ENCODE assay signal across 8 cellular contexts in the genomic region with DNA sequence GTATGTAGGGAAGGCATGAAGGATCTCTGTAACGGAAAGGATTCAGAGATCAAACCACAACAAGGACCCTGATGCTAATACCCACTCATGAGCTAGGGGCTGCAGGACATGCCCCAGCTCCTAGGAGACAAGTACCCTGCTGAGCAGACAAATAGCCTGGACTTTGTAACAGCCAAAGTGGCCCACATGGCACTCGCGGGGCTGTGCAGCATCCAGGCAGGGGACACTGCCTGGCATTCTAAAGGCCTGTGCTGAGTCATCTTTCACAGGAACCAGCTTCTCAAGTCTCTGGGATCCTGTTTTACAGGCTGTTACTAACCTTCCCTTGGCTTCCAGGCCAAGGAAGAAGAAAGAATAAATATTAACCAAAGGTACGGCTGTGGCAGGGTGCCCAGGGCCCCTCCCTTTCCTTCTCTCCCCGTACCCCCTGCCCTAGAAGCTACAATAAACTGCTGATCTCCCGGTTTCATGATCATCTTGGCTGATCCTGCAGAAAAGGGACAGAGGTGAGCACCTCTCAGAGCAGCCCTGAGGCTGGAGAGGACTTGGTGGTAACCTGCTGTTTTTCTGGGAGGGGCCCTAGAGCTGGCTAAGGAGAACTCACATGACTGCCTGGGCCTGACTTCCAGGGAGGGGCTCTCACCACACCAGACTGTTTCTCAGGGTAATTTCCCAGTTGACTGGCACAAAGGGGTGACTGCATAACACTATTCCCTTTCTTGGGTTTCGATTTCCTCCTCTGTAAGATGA. TPM values are rescaled to one million over a fixed set of nuclear protein-coding genes. Genes with fewer than 3 reads are reported as not detected.
DNase-seq lines count a peak whose midpoint lies in the region; ATAC-seq and TF ChIP-seq lines count a peak whose summit lies in the region.

No MANE protein-coding gene starts in this region.

- H3K9me3 Mint-ChIP-seq in activated CD4-positive, alpha-beta T cell treated with anti-CD3 and anti-CD28 coated beads, Interleukin-2, amount 10 ng/mL, durations not matched to agents 7 days and 5 days = no peaks in the 10 kb centered on the region
- no peaks in the 10 kb centered on the region for H3K9me3 Mint-ChIP-seq in osteocyte (ENCODE audit: unreplicated experiment)

- H3K27ac ChIP-seq in RWPE2 (ENCODE audit: poor library complexity, severe bottlenecking) = peak overlapping the region; percentile 83

- no peaks in the 10 kb centered on the region for H3K27me3 Mint-ChIP-seq in activated CD4-positive, alpha-beta T cell treated with anti-CD3 and anti-CD28 coated beads, Interleukin-2, amount 10 ng/mL, durations not matched to agents 7 days and 5 days
- H3K27me3 Mint-ChIP-seq in osteocyte (ENCODE audit: unreplicated experiment) = peaks cover 7% of the 10 kb centered on the region

- H3K9me3 ChIP-seq in RWPE2 (ENCODE audit: severe bottlenecking) = no peaks in the 10 kb centered on the region

- no peak overlapping the region for H3K4me3 Mint-ChIP-seq in activated CD4-positive, alpha-beta T cell treated with anti-CD3 and anti-CD28 coated beads, Interleukin-2, amount 10 ng/mL, durations not matched to agents 7 days and 5 days
- H3K4me3 Mint-ChIP-seq in osteocyte (ENCODE audit: unreplicated experiment) = no peak overlapping the region

- CTCF ChIA-PET in activated CD4-positive, alpha-beta T cell treated with anti-CD3 and anti-CD28 coated beads, Interleukin-2, amount 10 ng/mL, durations not matched to agents 7 days and 5 days (lab: Charles Lee) = interaction anchor here (0.6 to 3.0 kb wide), 4 partner anchors 12 to 324 kb away, joined by 3 to 9 read pairs (median 3); a partner anchor contains a TSS

- peaks cover 39% of the 10 kb centered on the region for H3K4me1 ChIP-seq in RWPE2 (ENCODE audit: insufficient read depth, poor library complexity, severe bottlenecking)

- H3K4me3 ChIP-seq in RWPE2 (ENCODE audit: severe bottlenecking) = peak overlapping the region; percentile 2

- TF ChIP-seq CTCF in RWPE2 (IDR thresholded peaks at IDR 0.05; ENCODE audit: poor library complexity, severe bottlenecking) (no peak), osteocyte (IDR thresholded peaks at IDR 0.05) (no peak)

- H3K36me3 ChIP-seq in RWPE2 (ENCODE audit: low read depth) = no peaks in the 10 kb centered on the region

- peaks cover 24% of the 10 kb centered on the region for H3K4me1 Mint-ChIP-seq in activated CD4-positive, alpha-beta T cell treated with anti-CD3 and anti-CD28 coated beads, Interleukin-2, amount 10 ng/mL, durations not matched to agents 7 days and 5 days
- peaks cover 27% of the 10 kb centered on the region for H3K4me1 Mint-ChIP-seq in osteocyte (ENCODE audit: unreplicated experiment)

- no peaks in the 10 kb centered on the region for H3K36me3 Mint-ChIP-seq in activated CD4-positive, alpha-beta T cell treated with anti-CD3 and anti-CD28 coated beads, Interleukin-2, amount 10 ng/mL, durations not matched to agents 7 days and 5 days (ENCODE audit: low read depth)
- H3K36me3 Mint-ChIP-seq in osteocyte (ENCODE audit: unreplicated experiment) = no peaks in the 10 kb centered on the region

- DNase-seq in activated CD4-positive, alpha-beta T cell treated with anti-CD3 and anti-CD28 coated beads, Interleukin-2, amount 10 ng/mL, durations not matched to agents 7 days and 5 days = no peak
- DNase-seq in activated CD4-positive, alpha-beta T cell treated with anti-CD3 and anti-CD28 coated beads, Interleukin-2, amount 50 U/mL, for 48 hours = no peak
- DNase-seq in RWPE2 (ENCODE audit: low spot score) (peak; percentile 57), fibroblast of gingiva (ENCODE audit: low read depth) (peak; percentile 39), osteocyte (ENCODE audit: extremely low spot score, unreplicated experiment) (no peak), NCI-H82 treated with DMSO at 0.1 percent for 48 hours (lab: John Stamatoyannopoulos, UW; ENCODE audit: unreplicated experiment) (no peak), cortex of kidney (lab: John Stamatoyannopoulos, UW) (no peak), NCI-H128 (lab: John Stamatoyannopoulos, UW; ENCODE audit: unreplicated experiment) (no peak)

- no peaks in the 10 kb centered on the region for H3K27me3 ChIP-seq in RWPE2 (ENCODE audit: insufficient read depth, poor library complexity, severe bottlenecking)

- POLR2A ChIA-PET in activated CD4-positive, alpha-beta T cell treated with anti-CD3 and anti-CD28 coated beads, Interleukin-2, amount 10 ng/mL, durations not matched to agents 7 days and 5 days (lab: Charles Lee) = interaction anchor here (0.8 kb wide), 1 partner anchor 322 kb away, joined by 3 read pairs; no protein-coding TSS in a partner anchor

- ATAC-seq in RWPE2 (ENCODE audit: low read depth) = peak; percentile 80

- peak overlapping the region; percentile 51 for H3K27ac Mint-ChIP-seq in activated CD4-positive, alpha-beta T cell treated with anti-CD3 and anti-CD28 coated beads, Interleukin-2, amount 10 ng/mL, durations not matched to agents 7 days and 5 days
- H3K27ac Mint-ChIP-seq in osteocyte (ENCODE audit: unreplicated experiment) = peak overlapping the region; percentile 94

RNA-seq across cellular contexts. Expression of a gene that starts 4.2 kb away (rescaled TPM):
- not detected for total RNA-seq in activated CD4-positive, alpha-beta T cell treated with anti-CD3 and anti-CD28 coated beads, Interleukin-2, amount 10 ng/mL, durations not matched to agents 7 days and 5 days
- not detected in 2 replicates for total RNA-seq in osteocyte

RNA-seq across cellular contexts. Expression of a gene that starts 35.5 kb away (rescaled TPM):
- total RNA-seq in activated CD4-positive, alpha-beta T cell treated with anti-CD3 and anti-CD28 coated beads, Interleukin-2, amount 10 ng/mL, durations not matched to agents 7 days and 5 days = under 1 TPM in 1 of 2 experiments, not detected in 1; 0.10 TPM
- total RNA-seq in osteocyte = 2.4 and 2.5 TPM in 2 replicates

RNA-seq across cellular contexts. Expression of a gene that starts 48.4 kb away (rescaled TPM):
- 10 to 100 TPM; 66.1 to 80.2 TPM for total RNA-seq in activated CD4-positive, alpha-beta T cell treated with anti-CD3 and anti-CD28 coated beads, Interleukin-2, amount 10 ng/mL, durations not matched to agents 7 days and 5 days
- total RNA-seq in osteocyte = 64.0 and 68.2 TPM in 2 replicates

Comparison
In these comparisons a context has a peak if more than half of its experiments do, and no peak if none do; other contexts are left out.
1. DNase-seq: peak in RWPE2 (single experiment) and fibroblast of gingiva (single experiment); none in activated CD4-positive, alpha-beta T cell treated with anti-CD3 and anti-CD28 coated beads, Interleukin-2, amount 10 ng/mL, durations not matched to agents 7 days and 5 days (single experiment), activated CD4-positive, alpha-beta T cell treated with anti-CD3 and anti-CD28 coated beads, Interleukin-2, amount 50 U/mL, for 48 hours (0 of 2), osteocyte (single experiment), NCI-H82 treated with DMSO at 0.1 percent for 48 hours (single experiment), cortex of kidney (single experiment) and NCI-H128 (single experiment).